19 cellular contexts compared by ENCODE assay signal in genomic region chr17:74386397-74386796, GRCh38. TPM values are rescaled to one million over a fixed set of nuclear protein-coding genes. Genes with fewer than 3 reads are reported as not detected.
DNase-seq lines count a peak whose midpoint lies in the region; ATAC-seq and TF ChIP-seq lines count a peak whose summit lies in the region.
"Had no signal": no experiment of that assay in that cellular context is flagged by ENCODE, and none has a peak within 500 bp of the region (broad histone marks: within the 10 kb centered on the region; RNA-seq: fewer than 3 reads in every experiment).

No MANE protein-coding gene starts in this region.

- H3K9me3 Mint-ChIP-seq in endothelial cell (ENCODE audit: unreplicated experiment) (no peaks in the 10 kb centered on the region), endodermal cell (no peaks in the 10 kb centered on the region)
- no peaks in the 10 kb centered on the region for H3K9me3 Mint-ChIP-seq in activated naive CD4-positive, alpha-beta T cell treated with anti-CD3 and anti-CD28 coated beads, Interleukin-2, amount 50 U/mL, for 72 hours
- H3K9me3 Mint-ChIP-seq: activated B cell treated with CpG ODN at 0.5 μM for 24 hours; CD4-positive, CD25-positive, alpha-beta regulatory T cell had no signal

- TF ChIP-seq CTCF in endothelial cell (IDR thresholded peaks at IDR 0.05; ENCODE audit: unreplicated experiment) (no peak), endodermal cell (conservative IDR thresholded peaks at IDR 0.05) (no peak)

- no peak overlapping the region for H3K9ac ChIP-seq in endodermal cell (ENCODE audit: extremely low read depth, low read length, poor library complexity, severe bottlenecking)
- H3K9ac ChIP-seq: parathyroid adenoma, SK-N-SH had no signal

- 89 to 94% methylated on average over 6 to 8 of the region's 8 CpGs for WGBS in endodermal cell (ENCODE audit: insufficient coverage in 1 of 2, insufficient read length in 1 of 2), 2 experiments

- H3K27ac Mint-ChIP-seq in endothelial cell (ENCODE audit: unreplicated experiment): peak overlapping the region; percentile 24
- H3K27ac Mint-ChIP-seq in endodermal cell: no peak overlapping the region
- no peak overlapping the region for H3K27ac Mint-ChIP-seq in activated naive CD4-positive, alpha-beta T cell treated with anti-CD3 and anti-CD28 coated beads, Interleukin-2, amount 50 U/mL, for 72 hours
- H3K27ac Mint-ChIP-seq: activated B cell treated with CpG ODN at 0.5 μM for 24 hours had no signal

- H3K36me3 ChIP-seq in endodermal cell (ENCODE audit: control insufficient read depth, insufficient read depth, low read length): no peaks in the 10 kb centered on the region

- DNase-seq in A172 (ENCODE audit: low spot score) (peak; percentile 58), UCSD-AML1 (lab: John Stamatoyannopoulos, UW; ENCODE audit: unreplicated experiment) (peak; percentile 74), endothelial cell (ENCODE audit: low spot score) (no peak), left colon (no peak), ureter (ENCODE audit: low spot score) (no peak), endodermal cell (no peak)
- DNase-seq in activated naive CD4-positive, alpha-beta T cell treated with anti-CD3 and anti-CD28 coated beads, Interleukin-2, amount 50 U/mL, for 72 hours (ENCODE audit: low spot score in 2 of 2): no peak
- DNase-seq: activated B cell treated with CpG ODN at 0.5 μM for 24 hours; CD4-positive, CD25-positive, alpha-beta regulatory T cell; EL; KBM-7; NCI-H1694 treated with DMSO at 0.1 percent for 48 hours; NCI-H524; SK-N-SH had no signal

- no peaks in the 10 kb centered on the region for H3K36me3 Mint-ChIP-seq in endothelial cell (ENCODE audit: low read depth, unreplicated experiment)
- no peaks in the 10 kb centered on the region for H3K36me3 Mint-ChIP-seq in endodermal cell (ENCODE audit: low read depth)
- H3K36me3 Mint-ChIP-seq in activated naive CD4-positive, alpha-beta T cell treated with anti-CD3 and anti-CD28 coated beads, Interleukin-2, amount 50 U/mL, for 72 hours: no peaks in the 10 kb centered on the region
- H3K36me3 Mint-ChIP-seq: brain; CD4-positive, CD25-positive, alpha-beta regulatory T cell had no signal

- H3K27me3 ChIP-seq in endodermal cell (ENCODE audit: control insufficient read depth, insufficient read depth, low read length, poor library complexity, severe bottlenecking): no peaks in the 10 kb centered on the region

- H3K27ac ChIP-seq in endodermal cell (ENCODE audit: low read depth, low read length): no peak overlapping the region

- peaks cover 2% of the 10 kb centered on the region for H3K27me3 Mint-ChIP-seq in endothelial cell (ENCODE audit: unreplicated experiment)
- H3K27me3 Mint-ChIP-seq in endodermal cell (ENCODE audit: insufficient read depth): peaks cover 20% of the 10 kb centered on the region

- H3K4me1 Mint-ChIP-seq in endothelial cell (ENCODE audit: unreplicated experiment): peaks cover 15% of the 10 kb centered on the region
- H3K4me1 Mint-ChIP-seq in endodermal cell: peaks cover 20% of the 10 kb centered on the region
- H3K4me1 Mint-ChIP-seq: activated B cell treated with CpG ODN at 0.5 μM for 24 hours; CD4-positive, CD25-positive, alpha-beta regulatory T cell had no signal

- ATAC-seq in left colon: peak; percentile 48
- no peak for ATAC-seq in GM19455 (IDR thresholded peaks at IDR 0.05; ENCODE audit: unreplicated experiment)
- ATAC-seq in activated naive CD4-positive, alpha-beta T cell treated with anti-CD3 and anti-CD28 coated beads, Interleukin-2, amount 50 U/mL, for 72 hours: no peak

- H3K4me1 ChIP-seq in endodermal cell (ENCODE audit: control insufficient read depth, insufficient read depth, low read length): no peaks in the 10 kb centered on the region
- H3K4me1 ChIP-seq: parathyroid adenoma had no signal

- intact Hi-C loops in left colon (cut with DNase I, micrococcal nuclease): no loop called here

- H3K4me3 Mint-ChIP-seq in endothelial cell (ENCODE audit: unreplicated experiment) (no peak overlapping the region), endodermal cell (no peak overlapping the region)
- H3K4me3 Mint-ChIP-seq: activated B cell treated with CpG ODN at 0.5 μM for 24 hours, brain had no signal

- no peak overlapping the region for H3K4me3 ChIP-seq in endodermal cell (ENCODE audit: low read length)

- no peaks in the 10 kb centered on the region for H3K9me3 ChIP-seq in endodermal cell (ENCODE audit: control insufficient read depth, low read length)
- H3K9me3 ChIP-seq: SK-N-SH had no signal

RNA-seq across cellular contexts. Expression of gene GPR142, which starts 19.1 kb away (rescaled TPM):
- total RNA-seq in A172 (2014; rRNA removed; shearing (Covaris generic)): not detected in 2 replicates
- total RNA-seq in endothelial cell (ENCODE audit: unreplicated experiment) (0.18 TPM), left colon (under 1 TPM in 1 of 2 donors, not detected in 1; 0.31 TPM), ureter (0.52 TPM), endodermal cell (under 1 TPM; 0.29 to 0.92 TPM)
- polyA plus RNA-seq in endodermal cell (2013, experiment 1 of 2): 0.21 TPM
- polyA plus RNA-seq in endodermal cell (2013, experiment 2 of 2): not detected
- not detected for total RNA-seq in activated naive CD4-positive, alpha-beta T cell treated with anti-CD3 and anti-CD28 coated beads, Interleukin-2, amount 50 U/mL, for 72 hours
- total RNA-seq: activated B cell treated with CpG ODN at 0.5 μM for 24 hours; activated CD8-positive, alpha-beta memory T cell treated with anti-CD3 and anti-CD28 coated beads for 36 hours; CD4-positive, CD25-positive, alpha-beta regulatory T cell; OCI-LY7 had no signal
- polyA plus RNA-seq: CD4-positive, CD25-positive, alpha-beta regulatory T cell; SK-N-SH had no signal

RNA-seq across cellular contexts. Expression of gene BTBD17, which starts 24.7 kb away (rescaled TPM):
- total RNA-seq in A172 (2014; rRNA removed; shearing (Covaris generic)): not detected in 2 replicates
- total RNA-seq in endothelial cell (ENCODE audit: unreplicated experiment) (2.7 TPM), left colon (under 1 TPM in 1 of 2 donors, not detected in 1; 0.24 TPM), ureter (not detected), endodermal cell (under 1 TPM in 1 of 2 donors, not detected in 1; 0.18 TPM)
- 14.0 TPM for polyA plus RNA-seq in endodermal cell (2013, experiment 1 of 2)
- 12.0 TPM for polyA plus RNA-seq in endodermal cell (2013, experiment 2 of 2)
- not detected for total RNA-seq in activated naive CD4-positive, alpha-beta T cell treated with anti-CD3 and anti-CD28 coated beads, Interleukin-2, amount 50 U/mL, for 72 hours
- total RNA-seq: activated B cell treated with CpG ODN at 0.5 μM for 24 hours; activated CD8-positive, alpha-beta memory T cell treated with anti-CD3 and anti-CD28 coated beads for 36 hours; CD4-positive, CD25-positive, alpha-beta regulatory T cell; OCI-LY7 had no signal
- polyA plus RNA-seq: SK-N-SH had no signal

RNA-seq across cellular contexts. Expression of gene GPRC5C, which starts 45.5 kb away (rescaled TPM):
- 2.7 and 5.9 TPM in 2 replicates for total RNA-seq in A172 (2014; rRNA removed; shearing (Covaris generic))
- total RNA-seq in endothelial cell (ENCODE audit: unreplicated experiment) (24.7 TPM), left colon (100 to 1,000 TPM; 155 to 161 TPM), ureter (153 TPM), endodermal cell (10 to 100 TPM; 57.0 to 73.4 TPM)
- polyA plus RNA-seq in endodermal cell (2013, experiment 1 of 2): 24.5 TPM
- 23.3 TPM for polyA plus RNA-seq in endodermal cell (2013, experiment 2 of 2)
- 1 to 10 TPM in 1 of 2 donors, not detected in 1; 2.3 TPM for total RNA-seq in activated naive CD4-positive, alpha-beta T cell treated with anti-CD3 and anti-CD28 coated beads, Interleukin-2, amount 50 U/mL, for 72 hours
- total RNA-seq: CD4-positive, CD25-positive, alpha-beta regulatory T cell had no signal
- polyA plus RNA-seq: CD4-positive, CD25-positive, alpha-beta regulatory T cell; SK-N-SH had no signal

Comparison
In these comparisons a context has a peak if more than half of its experiments do, and no peak if none do; other contexts are left out.
1. DNase-seq: peak in A172 (single experiment) and UCSD-AML1 (single experiment); none in endothelial cell (single experiment), left colon (0 of 2), ureter (single experiment), endodermal cell (single experiment) and activated naive CD4-positive, alpha-beta T cell treated with anti-CD3 and anti-CD28 coated beads, Interleukin-2, amount 50 U/mL, for 72 hours (0 of 2).